ENCODE assay signal across 8 cellular contexts in the genomic region with DNA sequence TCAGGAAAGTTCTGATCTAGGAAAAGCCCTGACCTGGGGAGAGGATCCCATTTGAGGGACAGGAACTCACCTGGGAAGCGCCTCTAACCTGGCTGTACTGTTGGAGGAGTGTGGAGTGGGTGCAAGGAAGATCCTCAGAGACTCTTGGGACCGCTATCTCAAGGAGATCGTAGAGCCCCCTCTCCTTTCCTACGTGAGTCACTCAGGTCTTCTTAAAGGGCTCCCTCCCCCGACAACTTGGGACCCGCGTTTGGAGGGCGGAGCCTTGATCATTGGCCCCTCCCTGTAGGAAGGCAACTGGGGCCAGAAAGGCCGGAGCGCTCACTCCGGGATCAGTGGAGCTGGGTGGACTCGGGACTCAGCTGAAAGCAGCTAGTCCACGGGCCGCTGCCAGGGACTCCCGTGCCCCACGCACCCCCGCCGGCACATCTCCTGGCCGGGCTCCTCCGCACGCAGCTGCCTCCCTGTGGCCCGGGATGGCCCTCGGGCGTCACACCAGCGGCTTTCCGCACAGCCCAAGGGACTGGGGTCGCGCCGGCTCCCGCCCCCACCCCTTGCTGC. TPM values are rescaled to one million over a fixed set of nuclear protein-coding genes. Genes with fewer than 3 reads are reported as not detected.
DNase-seq lines count a peak whose midpoint lies in the region; ATAC-seq, FAIRE-seq and TF ChIP-seq lines count a peak whose summit lies in the region.

No MANE protein-coding gene starts in this region.

- H3K4me2 ChIP-seq in OCI-LY1 (ENCODE audit: low read length): peak overlapping the region; percentile 67

- H3K9me3 ChIP-seq in OCI-LY1 (ENCODE audit: low read length) (no peaks in the 10 kb centered on the region), tibial nerve (no peaks in the 10 kb centered on the region)

- H3K27ac Mint-ChIP-seq in activated T-helper 1 cell treated with anti-CD3 and anti-CD28 coated beads, Interleukin-12 subunit alpha, Interleukin-12 subunit beta, Interleukin-2, Interleukin-4 antibody, amounts not matched to agents 30 ng/mL and 10 ng/mL and 1 ng/mL, durations not matched to agents 14 hours and 24 hours and 36 hours: no peak overlapping the region
- no peak overlapping the region for H3K27ac Mint-ChIP-seq in neural crest cell (ENCODE audit: unreplicated experiment)

- H3K9ac ChIP-seq in OCI-LY1 (ENCODE audit: low read length): peak overlapping the region; percentile 84

- H3K36me3 ChIP-seq in OCI-LY1 (ENCODE audit: insufficient read depth, low read length) (peaks cover 36% of the 10 kb centered on the region), tibial nerve (peaks cover 0 to 37% (median 0%) of the 10 kb centered on the region in 3 donors)

- H3K27me3 Mint-ChIP-seq in activated T-helper 1 cell treated with anti-CD3 and anti-CD28 coated beads, Interleukin-12 subunit alpha, Interleukin-12 subunit beta, Interleukin-2, Interleukin-4 antibody, amounts not matched to agents 30 ng/mL and 10 ng/mL and 1 ng/mL, durations not matched to agents 14 hours and 24 hours and 36 hours (ENCODE audit: insufficient read depth): no peaks in the 10 kb centered on the region
- H3K27me3 Mint-ChIP-seq in neural crest cell (ENCODE audit: low read depth): no peaks in the 10 kb centered on the region

- H3K4me1 ChIP-seq in OCI-LY1 (ENCODE audit: insufficient read depth, low read length, severe bottlenecking) (peaks cover 26% of the 10 kb centered on the region), tibial nerve (peaks cover 0 to 27% (median 19%) of the 10 kb centered on the region in 4 donors)

- FAIRE-seq in GM12891 (lab: Jason Lieb, UNC): no peak

- WGBS in tibial nerve, 2 donors: 3 to 9% methylated on average over 7 to 28 of the region's 30 CpGs

- no peaks in the 10 kb centered on the region for H3K27me3 ChIP-seq in OCI-LY1 (ENCODE audit: insufficient read depth, low read length)
- H3K27me3 ChIP-seq in tibial nerve: no peaks in the 10 kb centered on the region

- peak; percentile 75 for DNase-seq in GM12891 (ENCODE audit: insufficient read length, low spot score)
- peak; percentile 44 for DNase-seq in activated T-helper 1 cell treated with anti-CD3 and anti-CD28 coated beads, Interleukin-12 subunit alpha, Interleukin-12 subunit beta, Interleukin-2, Interleukin-4 antibody, amounts not matched to agents 30 ng/mL and 10 ng/mL and 1 ng/mL, durations not matched to agents 14 hours and 24 hours and 36 hours (ENCODE audit: low spot score)
- peak; percentile 27 for DNase-seq in fibroblast of the conjunctiva (ENCODE audit: low read depth)
- peak; percentile 34 for DNase-seq in neural crest cell (ENCODE audit: low read depth, low spot score)
- DNase-seq in tibial nerve (ENCODE audit: low spot score in 2 of 2): peak in 1 of 2 donors; percentile 36
- no peak for DNase-seq in retina

- intact Hi-C loops in activated T-helper 1 cell treated with anti-CD3 and anti-CD28 coated beads, Interleukin-12 subunit alpha, Interleukin-12 subunit beta, Interleukin-2, Interleukin-4 antibody, amounts not matched to agents 30 ng/mL and 10 ng/mL and 1 ng/mL, durations not matched to agents 14 hours and 24 hours and 36 hours (cut with micrococcal nuclease): loop anchor here (1.0 to 10.0 kb wide), 10 partner anchors 20 to 446 kb away; a partner anchor contains a TSS

- H3K4me3 Mint-ChIP-seq in activated T-helper 1 cell treated with anti-CD3 and anti-CD28 coated beads, Interleukin-12 subunit alpha, Interleukin-12 subunit beta, Interleukin-2, Interleukin-4 antibody, amounts not matched to agents 30 ng/mL and 10 ng/mL and 1 ng/mL, durations not matched to agents 14 hours and 24 hours and 36 hours: peak overlapping the region; percentile 89
- H3K4me3 Mint-ChIP-seq in neural crest cell: peak overlapping the region; percentile 89

- peak; percentile 22 for ATAC-seq in HG02870 (IDR thresholded peaks at IDR 0.05; ENCODE audit: unreplicated experiment)

- H3K36me3 Mint-ChIP-seq in activated T-helper 1 cell treated with anti-CD3 and anti-CD28 coated beads, Interleukin-12 subunit alpha, Interleukin-12 subunit beta, Interleukin-2, Interleukin-4 antibody, amounts not matched to agents 30 ng/mL and 10 ng/mL and 1 ng/mL, durations not matched to agents 14 hours and 24 hours and 36 hours (ENCODE audit: low read depth): peaks cover 9% of the 10 kb centered on the region
- no peaks in the 10 kb centered on the region for H3K36me3 Mint-ChIP-seq in neural crest cell (ENCODE audit: low read depth)

- no peaks in the 10 kb centered on the region for H3F3A ChIP-seq in OCI-LY1 (ENCODE audit: insufficient read depth, low read length)

- TF ChIP-seq EP300 in tibial nerve (IDR thresholded peaks at IDR 0.05): no peak

- H2AFZ ChIP-seq in OCI-LY1 (ENCODE audit: low read length): no peak overlapping the region

- no peaks in the 10 kb centered on the region for H3K9me3 Mint-ChIP-seq in activated T-helper 1 cell treated with anti-CD3 and anti-CD28 coated beads, Interleukin-12 subunit alpha, Interleukin-12 subunit beta, Interleukin-2, Interleukin-4 antibody, amounts not matched to agents 30 ng/mL and 10 ng/mL and 1 ng/mL, durations not matched to agents 14 hours and 24 hours and 36 hours
- no peaks in the 10 kb centered on the region for H3K9me3 Mint-ChIP-seq in neural crest cell

- no peaks in the 10 kb centered on the region for H4K20me1 ChIP-seq in OCI-LY1 (ENCODE audit: insufficient read depth, low read length)

- peak overlapping the region; percentile 80 for H3K4me3 ChIP-seq in OCI-LY1 (ENCODE audit: low read depth, low read length, poor library complexity, severe bottlenecking)
- peak overlapping the region; percentile 68 to 88 (median 80) for H3K4me3 ChIP-seq in tibial nerve

- H3K4me1 Mint-ChIP-seq in activated T-helper 1 cell treated with anti-CD3 and anti-CD28 coated beads, Interleukin-12 subunit alpha, Interleukin-12 subunit beta, Interleukin-2, Interleukin-4 antibody, amounts not matched to agents 30 ng/mL and 10 ng/mL and 1 ng/mL, durations not matched to agents 14 hours and 24 hours and 36 hours (ENCODE audit: low read depth): peaks cover 20% of the 10 kb centered on the region
- peaks cover 32% of the 10 kb centered on the region for H3K4me1 Mint-ChIP-seq in neural crest cell

- no peak for TF ChIP-seq CTCF in OCI-LY1 (IDR thresholded peaks at IDR 0.05; ENCODE audit: low read length)
- TF ChIP-seq CTCF in neural crest cell (conservative IDR thresholded peaks at IDR 0.05): no peak
- TF ChIP-seq CTCF in tibial nerve (IDR thresholded peaks at IDR 0.05): no peak

- peak overlapping the region; percentile 21 for H3K27ac ChIP-seq in OCI-LY1 (ENCODE audit: low read depth, low read length, poor library complexity, severe bottlenecking)
- peak overlapping the region; percentile 10 to 92 (median 76) for H3K27ac ChIP-seq in tibial nerve

- TF ChIP-seq POLR2A in GM12891 (IDR thresholded peaks at IDR 0.05; ENCODE audit: low read depth, low read length): no peak
- TF ChIP-seq POLR2A in tibial nerve (IDR thresholded peaks at IDR 0.05): no peak

- H3K9me2 ChIP-seq in OCI-LY1 (ENCODE audit: low read depth, low read length): no peaks in the 10 kb centered on the region

- H3K79me2 ChIP-seq in OCI-LY1 (ENCODE audit: insufficient read depth, low read length): no peaks in the 10 kb centered on the region

TF ChIP-seq in GM12891, 5 proteins besides CTCF, POLR2A, EP300 and RAD21:
- TF ChIP-seq POLR2AphosphoS5 (IDR thresholded peaks at IDR 0.05; ENCODE audit: low read depth, low read length) (no peak), TAF1 (IDR thresholded peaks at IDR 0.05; ENCODE audit: low read depth, low read length) (no peak), PAX5 (IDR thresholded peaks at IDR 0.05; ENCODE audit: insufficient read depth, low read length, severe bottlenecking) (no peak), SPI1 (IDR thresholded peaks at IDR 0.05; ENCODE audit: low read depth, low read length) (no peak), POU2F2 (IDR thresholded peaks at IDR 0.05; ENCODE audit: low read depth, low read length) (no peak)
TF ChIP-seq in GM12891: peak in this region for 0.

RNA-seq across cellular contexts. Expression of a gene that starts 0.5 kb away (rescaled TPM):
- 6.7 TPM for polyA plus RNA-seq in GM12891 (2012; ENCODE audit: low read depth, missing spikeins)
- total RNA-seq in activated T-helper 1 cell treated with anti-CD3 and anti-CD28 coated beads, Interleukin-12 subunit alpha, Interleukin-12 subunit beta, Interleukin-2, Interleukin-4 antibody, amounts not matched to agents 30 ng/mL and 10 ng/mL and 1 ng/mL, durations not matched to agents 14 hours and 24 hours and 36 hours: 46.3 and 52.8 TPM in 2 replicates
- 54.8 and 57.4 TPM in 2 replicates for total RNA-seq in neural crest cell
- 10 to 100 TPM; 13.8 to 26.4 (median 15.9) TPM for total RNA-seq in tibial nerve

RNA-seq across cellular contexts. Expression of a gene that starts 13.2 kb away (rescaled TPM):
- polyA plus RNA-seq in GM12891 (2012; ENCODE audit: low read depth, missing spikeins): not detected
- 1.6 TPM in 1 of 2 replicates, not detected in the other for total RNA-seq in activated T-helper 1 cell treated with anti-CD3 and anti-CD28 coated beads, Interleukin-12 subunit alpha, Interleukin-12 subunit beta, Interleukin-2, Interleukin-4 antibody, amounts not matched to agents 30 ng/mL and 10 ng/mL and 1 ng/mL, durations not matched to agents 14 hours and 24 hours and 36 hours
- total RNA-seq in neural crest cell (0.51 and 0.66 TPM in 2 replicates), tibial nerve (not detected)

RNA-seq across cellular contexts. Expression of a gene that starts 25.3 kb away (rescaled TPM):
- 167 TPM for polyA plus RNA-seq in GM12891 (2012; ENCODE audit: low read depth, missing spikeins)
- total RNA-seq in activated T-helper 1 cell treated with anti-CD3 and anti-CD28 coated beads, Interleukin-12 subunit alpha, Interleukin-12 subunit beta, Interleukin-2, Interleukin-4 antibody, amounts not matched to agents 30 ng/mL and 10 ng/mL and 1 ng/mL, durations not matched to agents 14 hours and 24 hours and 36 hours: 191 and 193 TPM in 2 replicates
- total RNA-seq in neural crest cell (288 and 297 TPM in 2 replicates), tibial nerve (100 to 1,000 TPM; 143 to 196 (median 186) TPM)

RNA-seq across cellular contexts. Expression of a gene that starts 27.9 kb away (rescaled TPM):
- 0.35 TPM for polyA plus RNA-seq in GM12891 (2012; ENCODE audit: low read depth, missing spikeins)
- total RNA-seq in activated T-helper 1 cell treated with anti-CD3 and anti-CD28 coated beads, Interleukin-12 subunit alpha, Interleukin-12 subunit beta, Interleukin-2, Interleukin-4 antibody, amounts not matched to agents 30 ng/mL and 10 ng/mL and 1 ng/mL, durations not matched to agents 14 hours and 24 hours and 36 hours: 11.6 and 11.7 TPM in 2 replicates
- total RNA-seq in neural crest cell (26.5 and 27.2 TPM in 2 replicates), tibial nerve (10 to 100 TPM in 1 of 4 donors, 1 to 10 TPM in 2, under 1 TPM in 1; 0.87 to 13.5 (median 1.5) TPM)

RNA-seq across cellular contexts. Expression of a gene that starts 39.6 kb away (rescaled TPM):
- 2.1 TPM for polyA plus RNA-seq in GM12891 (2012; ENCODE audit: low read depth, missing spikeins)
- total RNA-seq in activated T-helper 1 cell treated with anti-CD3 and anti-CD28 coated beads, Interleukin-12 subunit alpha, Interleukin-12 subunit beta, Interleukin-2, Interleukin-4 antibody, amounts not matched to agents 30 ng/mL and 10 ng/mL and 1 ng/mL, durations not matched to agents 14 hours and 24 hours and 36 hours: 0.39 and 0.83 TPM in 2 replicates
- total RNA-seq in neural crest cell (28.4 and 28.7 TPM in 2 replicates), tibial nerve (10 to 100 TPM in 3 of 4 donors, 1 to 10 TPM in 1; 3.1 to 15.7 (median 15.0) TPM)
